1 cellular context compared by ENCODE assay signal in genomic region chr6:129853996-129854711, GRCh38.
TF ChIP-seq lines count a peak whose summit lies in the region.

No MANE protein-coding gene starts in this region.

TF ChIP-seq in SK-N-SH treated with all-trans-retinoic acid at 6 μM for 48 hours, 23 proteins besides CTCF, POLR2A, EP300 and RAD21 (continued from another document):
- no peak for TF ChIP-seq ARNTL (CRISPR knock-in tag; IDR thresholded peaks at IDR 0.05; ENCODE audit: borderline replicate concordance, low read depth)
